Comparison of ENCODE assay signal across 1 cellular context in the genomic region with DNA sequence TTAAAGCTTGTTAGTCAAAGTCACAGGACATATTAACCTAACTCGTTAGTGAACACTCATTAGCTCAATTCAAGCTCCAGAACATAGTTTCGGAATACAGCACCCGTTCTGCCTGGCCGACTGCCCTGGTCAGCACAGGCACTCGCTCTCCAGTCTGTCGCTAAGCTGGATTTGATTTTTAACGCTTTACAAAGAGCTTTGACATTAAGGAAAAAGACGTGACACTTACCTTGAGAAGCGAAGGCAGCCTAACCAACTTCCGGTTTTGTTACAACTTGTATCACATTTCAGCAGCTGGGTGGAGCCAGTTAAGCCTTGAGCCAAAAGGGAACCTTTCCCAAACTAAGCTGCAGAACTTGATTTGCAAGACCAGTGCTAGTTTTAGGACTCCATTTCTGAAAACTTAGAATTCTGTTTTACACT.
TF ChIP-seq lines count a peak whose summit lies in the region.

Gene FRRS1 (minus strand): TSS at position 258 of the 423 bp plus-strand sequence. CDS start 17,867 bp downstream, outside the sequence.

TF ChIP-seq in HEK293, 187 proteins besides CTCF, POLR2A, EP300 and RAD21 (continued from another document and continues in another):
- no peak for TF ChIP-seq PRDM4 (tag by site-specific recombination; IDR thresholded peaks at IDR 0.05)
- no peak for TF ChIP-seq ZNF76 (tag by site-specific recombination; IDR thresholded peaks at IDR 0.05; ENCODE audit: borderline replicate concordance, low read depth)
- peak; percentile 33; the same call in 1 of the 2 replicates for TF ChIP-seq ZNF366 (tag by site-specific recombination; conservative IDR thresholded peaks at IDR 0.05)
- TF ChIP-seq ZNF777 (tag by site-specific recombination; IDR thresholded peaks at IDR 0.05; ENCODE audit: borderline replicate concordance), result no peak
- TF ChIP-seq ZNF600 (tag by site-specific recombination; IDR thresholded peaks at IDR 0.05), result peak; percentile 100
- TF ChIP-seq, protein P1, sequence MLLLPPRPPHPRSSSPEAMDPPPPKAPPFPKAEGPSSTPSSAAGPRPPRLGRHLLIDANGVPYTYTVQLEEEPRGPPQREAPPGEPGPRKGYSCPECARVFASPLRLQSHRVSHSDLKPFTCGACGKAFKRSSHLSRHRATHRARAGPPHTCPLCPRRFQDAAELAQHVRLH (tag by site-specific recombination; IDR thresholded peaks at IDR 0.05), result peak; percentile 49; the same call in 1 of the 2 replicates
- TF ChIP-seq, protein P2, sequence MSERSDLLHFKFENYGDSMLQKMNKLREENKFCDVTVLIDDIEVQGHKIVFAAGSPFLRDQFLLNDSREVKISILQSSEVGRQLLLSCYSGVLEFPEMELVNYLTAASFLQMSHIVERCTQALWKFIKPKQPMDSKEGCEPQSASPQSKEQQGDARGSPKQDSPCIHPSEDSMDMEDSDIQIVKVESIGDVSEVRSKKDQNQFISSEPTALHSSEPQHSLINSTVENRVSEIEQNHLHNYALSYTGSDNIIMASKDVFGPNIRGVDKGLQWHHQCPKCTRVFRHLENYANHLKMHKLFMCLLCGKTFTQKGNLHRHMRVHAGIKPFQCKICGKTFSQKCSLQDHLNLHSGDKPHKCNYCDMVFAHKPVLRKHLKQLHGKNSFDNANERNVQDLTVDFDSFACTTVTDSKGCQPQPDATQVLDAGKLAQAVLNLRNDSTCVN (tag by site-specific recombination; optimal IDR thresholded peaks at IDR 0.05), result no peak
- TF ChIP-seq ZNF335 (tag by site-specific recombination; conservative IDR thresholded peaks at IDR 0.05), result peak; percentile 69
- TF ChIP-seq ZNF768 (tag by site-specific recombination; IDR thresholded peaks at IDR 0.05), result no peak
- TF ChIP-seq ZNF112 (tag by site-specific recombination; IDR thresholded peaks at IDR 0.05), result no peak
- TF ChIP-seq TCF7L2 (IDR thresholded peaks at IDR 0.05; ENCODE audit: borderline replicate concordance, low read depth, low read length), result no peak
- no peak for TF ChIP-seq ZSCAN16 (tag by site-specific recombination; IDR thresholded peaks at IDR 0.05)
- no peak for TF ChIP-seq ZNF174 (tag by site-specific recombination; IDR thresholded peaks at IDR 0.05)
- no peak for TF ChIP-seq ZNF394 (tag by site-specific recombination; IDR thresholded peaks at IDR 0.05; ENCODE audit: borderline replicate concordance)
- no peak for TF ChIP-seq ZNF571 (tag by site-specific recombination; IDR thresholded peaks at IDR 0.05)
- peak; percentile 90 for TF ChIP-seq ZNF664 (tag by site-specific recombination; IDR thresholded peaks at IDR 0.05)
- no peak for TF ChIP-seq ZNF121 (tag by site-specific recombination; IDR thresholded peaks at IDR 0.05)
- no peak for TF ChIP-seq BCL6B (tag by site-specific recombination; IDR thresholded peaks at IDR 0.05)
- peak; percentile 41; the same call in 1 of the 2 replicates for TF ChIP-seq ZBTB11 (tag by site-specific recombination; conservative IDR thresholded peaks at IDR 0.05; ENCODE audit: low read depth)
- TF ChIP-seq, protein P3, sequence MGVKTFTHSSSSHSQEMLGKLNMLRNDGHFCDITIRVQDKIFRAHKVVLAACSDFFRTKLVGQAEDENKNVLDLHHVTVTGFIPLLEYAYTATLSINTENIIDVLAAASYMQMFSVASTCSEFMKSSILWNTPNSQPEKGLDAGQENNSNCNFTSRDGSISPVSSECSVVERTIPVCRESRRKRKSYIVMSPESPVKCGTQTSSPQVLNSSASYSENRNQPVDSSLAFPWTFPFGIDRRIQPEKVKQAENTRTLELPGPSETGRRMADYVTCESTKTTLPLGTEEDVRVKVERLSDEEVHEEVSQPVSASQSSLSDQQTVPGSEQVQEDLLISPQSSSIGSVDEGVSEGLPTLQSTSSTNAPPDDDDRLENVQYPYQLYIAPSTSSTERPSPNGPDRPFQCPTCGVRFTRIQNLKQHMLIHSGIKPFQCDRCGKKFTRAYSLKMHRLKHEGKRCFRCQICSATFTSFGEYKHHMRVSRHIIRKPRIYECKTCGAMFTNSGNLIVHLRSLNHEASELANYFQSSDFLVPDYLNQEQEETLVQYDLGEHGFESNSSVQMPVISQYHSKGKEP (tag by site-specific recombination; IDR thresholded peaks at IDR 0.05), result no peak
- no peak for TF ChIP-seq ZBTB1 (tag by site-specific recombination; IDR thresholded peaks at IDR 0.05)
- no peak for TF ChIP-seq ZNF223 (tag by site-specific recombination; IDR thresholded peaks at IDR 0.05)
- peak; percentile 71; the same call in 1 of the 2 replicates for TF ChIP-seq ZBTB6 (tag by site-specific recombination; IDR thresholded peaks at IDR 0.05)
- no peak for TF ChIP-seq ZNF654 (tag by site-specific recombination; IDR thresholded peaks at IDR 0.05; ENCODE audit: low read depth)
- peak; percentile 47; the same call in 1 of the 2 replicates for TF ChIP-seq PRDM6 (tag by site-specific recombination; IDR thresholded peaks at IDR 0.05)
- no peak for TF ChIP-seq ZFP37 (tag by site-specific recombination; IDR thresholded peaks at IDR 0.05)
- TF ChIP-seq ZNF521 (tag by site-specific recombination; IDR thresholded peaks at IDR 0.05), result no peak
- TF ChIP-seq REPIN1 (tag by site-specific recombination; IDR thresholded peaks at IDR 0.05; ENCODE audit: low read depth), result no peak
- no peak for TF ChIP-seq GFI1B (tag by site-specific recombination; IDR thresholded peaks at IDR 0.05)
- TF ChIP-seq ZNF558 (tag by site-specific recombination; IDR thresholded peaks at IDR 0.05), result no peak
- TF ChIP-seq ZNF530 (tag by site-specific recombination; IDR thresholded peaks at IDR 0.05; ENCODE audit: low read depth), result no peak
- no peak for TF ChIP-seq ZNF350 (tag by site-specific recombination; IDR thresholded peaks at IDR 0.05)
- TF ChIP-seq ZNF585B (tag by site-specific recombination; IDR thresholded peaks at IDR 0.05), result no peak
- no peak for TF ChIP-seq ZNF311 (tag by site-specific recombination; IDR thresholded peaks at IDR 0.05; ENCODE audit: borderline replicate concordance)
- no peak for TF ChIP-seq BCL11B (tag by site-specific recombination; IDR thresholded peaks at IDR 0.05; ENCODE audit: low read depth)
- TF ChIP-seq ZNF248 (tag by site-specific recombination; IDR thresholded peaks at IDR 0.05), result no peak
- TF ChIP-seq TRIM28 (IDR thresholded peaks at IDR 0.05; ENCODE audit: borderline replicate concordance, low read length), result peak; percentile 90
- no peak for TF ChIP-seq ZNF302 (tag by site-specific recombination; IDR thresholded peaks at IDR 0.05; ENCODE audit: low read depth)
- TF ChIP-seq ZNF280D (tag by site-specific recombination; IDR thresholded peaks at IDR 0.05), result no peak
- no peak for TF ChIP-seq ZNF843 (tag by site-specific recombination; IDR thresholded peaks at IDR 0.05)
- TF ChIP-seq MZF1 (tag by site-specific recombination; IDR thresholded peaks at IDR 0.05; ENCODE audit: borderline replicate concordance), result no peak
- no peak for TF ChIP-seq ZNF146 (tag by site-specific recombination; IDR thresholded peaks at IDR 0.05)
- TF ChIP-seq OVOL3 (tag by site-specific recombination; IDR thresholded peaks at IDR 0.05), result no peak
- no peak for TF ChIP-seq ZNF24 (tag by site-specific recombination; IDR thresholded peaks at IDR 0.05)
